In the genomic region with DNA sequence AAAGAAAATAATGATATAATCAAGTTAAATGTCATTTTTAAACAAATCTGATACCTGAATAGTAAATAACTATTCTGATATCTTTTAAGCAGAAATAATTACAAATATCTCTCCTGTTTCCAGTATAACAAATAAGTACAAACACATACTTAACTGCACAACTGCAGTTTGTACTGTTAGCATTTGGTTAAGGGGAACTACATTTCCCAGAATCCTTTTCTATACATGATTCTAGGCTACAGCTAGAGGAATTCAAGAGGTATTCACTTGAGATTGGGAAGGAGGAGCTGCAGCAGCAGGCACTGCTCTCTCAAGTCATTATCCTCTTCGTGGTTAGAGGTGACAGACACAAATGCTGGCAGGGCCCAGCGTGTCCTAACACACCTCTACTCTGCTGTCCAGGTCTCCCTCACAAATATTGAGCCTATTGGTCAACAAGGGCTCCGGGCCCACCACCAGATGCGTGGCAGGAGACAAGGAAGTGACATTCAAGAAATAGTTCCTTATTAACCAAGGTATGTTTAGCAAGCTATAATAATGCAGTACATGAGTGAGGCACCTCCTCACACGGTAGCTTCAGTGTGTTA, we compare ENCODE assay signal across 8 cellular contexts.
A peak's percentile ranks its signal among the peaks of the same experiment; 100 is the strongest.
DNase-seq lines count a peak whose midpoint lies in the region; ATAC-seq, FAIRE-seq and TF ChIP-seq lines count a peak whose summit lies in the region.

No MANE protein-coding gene starts in this region.

- peaks cover 0 to 78% (median 35%) of the 10 kb centered on the region in 3 donors for H3K4me1 ChIP-seq in esophagus squamous epithelium
- peaks cover 16 to 49% (median 20%) of the 10 kb centered on the region in 3 donors for H3K4me1 ChIP-seq in skeletal muscle tissue (ENCODE audit: control insufficient read depth in 3 of 3, insufficient read depth in 3 of 3, low read length in 3 of 3)

- 54 to 68% methylated on average over 4 to 5 of the region's 5 CpGs for WGBS in esophagus squamous epithelium, 2 donors

- DNase-seq in NCI-H748 (lab: John Stamatoyannopoulos, UW; ENCODE audit: unreplicated experiment) = peak; percentile 13
- no peak for DNase-seq in NCI-H748 treated with DMSO at 0.1 percent for 48 hours (lab: John Stamatoyannopoulos, UW)
- peak; percentile 31 for DNase-seq in RCC 7860 (ENCODE audit: low spot score)
- DNase-seq in esophagus squamous epithelium (lab: John Stamatoyannopoulos, UW) = no peak
- DNase-seq in NCI-H146 (lab: John Stamatoyannopoulos, UW) = no peak

- peak; percentile 37 for FAIRE-seq in RCC 7860 (lab: Jason Lieb, UNC)

- TF ChIP-seq POLR2A in esophagus squamous epithelium (IDR thresholded peaks at IDR 0.05) = no peak

- H3K27me3 ChIP-seq in esophagus squamous epithelium (no peaks in the 10 kb centered on the region), skeletal muscle tissue (ENCODE audit: control insufficient read depth in 3 of 3, insufficient read depth in 3 of 3, low read length in 3 of 3) (no peaks in the 10 kb centered on the region)

- ATAC-seq in HG02981 (IDR thresholded peaks at IDR 0.05; ENCODE audit: unreplicated experiment) (no peak), GM19463 (IDR thresholded peaks at IDR 0.05; ENCODE audit: unreplicated experiment) (no peak)

- no peak for TF ChIP-seq CTCF in esophagus squamous epithelium (IDR thresholded peaks at IDR 0.05)

- H3K9ac ChIP-seq in skeletal muscle tissue (ENCODE audit: low read depth in 1 of 3, low read length in 3 of 3) = no peak overlapping the region

- intact Hi-C loops in esophagus squamous epithelium (cut with DNase I) = no loop called here

- peak overlapping the region in 3 of 4 donors; percentile 60 to 71 (median 62) for H3K27ac ChIP-seq in esophagus squamous epithelium
- H3K27ac ChIP-seq in skeletal muscle tissue (ENCODE audit: low read depth, low read length) = peak overlapping the region; percentile 72

- H3K4me3 ChIP-seq in esophagus squamous epithelium (peak overlapping the region in 1 of 4 donors; percentile 45), skeletal muscle tissue (ENCODE audit: low read length in 3 of 3) (no peak overlapping the region)

- H3K36me3 ChIP-seq in esophagus squamous epithelium (peaks cover 0 to 4% (median 0%) of the 10 kb centered on the region in 3 donors), skeletal muscle tissue (ENCODE audit: control insufficient read depth in 3 of 3, insufficient read depth in 3 of 3, low read length in 3 of 3) (peaks cover 0 to 4% (median 2%) of the 10 kb centered on the region in 3 donors)

- H3K9me3 ChIP-seq in esophagus squamous epithelium (no peaks in the 10 kb centered on the region), skeletal muscle tissue (ENCODE audit: control insufficient read depth in 3 of 3, low read length in 3 of 3) (no peaks in the 10 kb centered on the region)

Comparison
In these comparisons a context has a peak if more than half of its experiments do, and no peak if none do; other contexts are left out.
1. DNase-seq: peak in NCI-H748 (single experiment) and RCC 7860 (single experiment); none in NCI-H748 treated with DMSO at 0.1 percent for 48 hours (single experiment), esophagus squamous epithelium (single experiment) and NCI-H146 (single experiment).